Comparison of ENCODE assay signal across 1 cellular context in genomic region chr17:7477392-7478275, GRCh38.
TF ChIP-seq lines count a peak whose summit lies in the region.

No MANE protein-coding gene starts in this region.

TF ChIP-seq in HepG2, 621 proteins besides CTCF, POLR2A, EP300 and RAD21 (continues in another document):
- TF ChIP-seq SKI (IDR thresholded peaks at IDR 0.05; ENCODE audit: partially characterized antibody) (peak; percentile 56), MZF1 (CRISPR knock-in tag; IDR thresholded peaks at IDR 0.05; ENCODE audit: borderline replicate concordance) (no peak), MIER3 (CRISPR knock-in tag; IDR thresholded peaks at IDR 0.05; ENCODE audit: borderline replicate concordance) (0 out of 2 replicates have a peak, but pooled peaks have one; percentile 24), SAP130 (CRISPR knock-in tag; IDR thresholded peaks at IDR 0.05; ENCODE audit: low read depth) (peak; percentile 57), ZNF142 (CRISPR knock-in tag; IDR thresholded peaks at IDR 0.05) (no peak), MAFF (IDR thresholded peaks at IDR 0.05; ENCODE audit: low read depth, low read length) (peak; percentile 9; the same call in 1 of the 2 replicates), PATZ1 (CRISPR knock-in tag; IDR thresholded peaks at IDR 0.05) (peak; percentile 41), TEAD3 (CRISPR knock-in tag; optimal IDR thresholded peaks at IDR 0.05; ENCODE audit: borderline replicate concordance) (peak; percentile 36), FOXP4 (CRISPR knock-in tag; IDR thresholded peaks at IDR 0.05) (0 out of 2 replicates have a peak, but pooled peaks have one; percentile 17), KMT2A (CRISPR knock-in tag; IDR thresholded peaks at IDR 0.05) (0 out of 2 replicates have a peak, but pooled peaks have one; percentile 4), ZNF367 (CRISPR knock-in tag; IDR thresholded peaks at IDR 0.05; ENCODE audit: borderline replicate concordance) (no peak), ZNF770 (CRISPR knock-in tag; IDR thresholded peaks at IDR 0.05) (peak; percentile 34; the same call in 1 of the 2 replicates), ZNF660 (CRISPR knock-in tag; IDR thresholded peaks at IDR 0.05; ENCODE audit: borderline replicate concordance, low read depth) (no peak), CEBPG (CRISPR knock-in tag; IDR thresholded peaks at IDR 0.05) (no peak), SMARCE1 (IDR thresholded peaks at IDR 0.05; ENCODE audit: borderline replicate concordance) (no peak), BATF2 (CRISPR knock-in tag; IDR thresholded peaks at IDR 0.05) (no peak), MYC (CRISPR knock-in tag; IDR thresholded peaks at IDR 0.05; ENCODE audit: borderline replicate concordance) (peak; percentile 55; the same call in 1 of the 2 replicates), ZNF615 (CRISPR knock-in tag; IDR thresholded peaks at IDR 0.05; ENCODE audit: borderline replicate concordance) (no peak), THAP8 (CRISPR knock-in tag; IDR thresholded peaks at IDR 0.05; ENCODE audit: borderline replicate concordance) (no peak), RORA (CRISPR knock-in tag; IDR thresholded peaks at IDR 0.05) (no peak), ZNF33B (CRISPR knock-in tag; IDR thresholded peaks at IDR 0.05) (no peak), SMAD1 (CRISPR knock-in tag; IDR thresholded peaks at IDR 0.05; ENCODE audit: borderline replicate concordance, low read depth) (peak; percentile 4; the same call in 1 of the 2 replicates), MAFK (conservative IDR thresholded peaks at IDR 0.05 in 1 of 2, IDR thresholded peaks at IDR 0.05 in 1 of 2; ENCODE audit: low read length in 2 of 2) (peak; percentile 31 to 33; a peak in 2 of 4 replicates), ZNF496 (CRISPR knock-in tag; IDR thresholded peaks at IDR 0.05; ENCODE audit: insufficient replicate concordance) (no peak), ATF7 (IDR thresholded peaks at IDR 0.05) (no peak), ATF7 (CRISPR knock-in tag; IDR thresholded peaks at IDR 0.05) (peak; percentile 30; the same call in 1 of the 2 replicates), ZNF616 (CRISPR knock-in tag; IDR thresholded peaks at IDR 0.05; ENCODE audit: low read depth) (no peak), ZSCAN5A (CRISPR knock-in tag; IDR thresholded peaks at IDR 0.05; ENCODE audit: borderline replicate concordance) (no peak), IKZF5 (CRISPR knock-in tag; IDR thresholded peaks at IDR 0.05) (0 out of 2 replicates have a peak, but pooled peaks have one; percentile 17), ZNF792 (CRISPR knock-in tag; IDR thresholded peaks at IDR 0.05) (no peak), ZFP82 (CRISPR knock-in tag; IDR thresholded peaks at IDR 0.05; ENCODE audit: borderline replicate concordance) (no peak), GRHL1 (CRISPR knock-in tag; conservative IDR thresholded peaks at IDR 0.05) (no peak)
